8 cellular contexts compared by ENCODE assay signal in genomic region chr16:642189-643049, GRCh38. TPM values are rescaled to one million over a fixed set of nuclear protein-coding genes. Genes with fewer than 3 reads are reported as not detected.
DNase-seq lines count a peak whose midpoint lies in the region; ATAC-seq and TF ChIP-seq lines count a peak whose summit lies in the region.

No MANE protein-coding gene starts in this region.

- TF ChIP-seq CTCF in activated CD8-positive, alpha-beta T cell treated with anti-CD3 and anti-CD28 coated beads for 36 hours (IDR thresholded peaks at IDR 0.05) = no peak
- no peak for TF ChIP-seq CTCF in fibroblast of pulmonary artery (IDR thresholded peaks at IDR 0.05; ENCODE audit: low read length, missing control alignments)

- no peaks in the 10 kb centered on the region for H3K36me3 ChIP-seq in neuron (ENCODE audit: insufficient read depth, low read length)

- ATAC-seq in GM21360 (IDR thresholded peaks at IDR 0.05; ENCODE audit: unreplicated experiment) (peak; percentile 32), HG03135 (IDR thresholded peaks at IDR 0.05; ENCODE audit: unreplicated experiment) (no peak)
- peak; percentile 42 for ATAC-seq in activated CD8-positive, alpha-beta T cell treated with anti-CD3 and anti-CD28 coated beads for 36 hours

- intact Hi-C loops in activated CD8-positive, alpha-beta T cell treated with anti-CD3 and anti-CD28 coated beads for 36 hours (cut with micrococcal nuclease) = no loop called here

- H3K4me3 Mint-ChIP-seq in activated CD8-positive, alpha-beta T cell treated with anti-CD3 and anti-CD28 coated beads for 36 hours = peak overlapping the region; percentile 78

- CTCF ChIA-PET in activated CD8-positive, alpha-beta T cell treated with anti-CD3 and anti-CD28 coated beads for 36 hours (lab: Charles Lee) = no interaction called here

- no peaks in the 10 kb centered on the region for H3K27me3 ChIP-seq in neuron (ENCODE audit: insufficient read depth, low read length)

- no peaks in the 10 kb centered on the region for H3K9me3 Mint-ChIP-seq in activated CD8-positive, alpha-beta T cell treated with anti-CD3 and anti-CD28 coated beads for 36 hours

- H3K9me3 ChIP-seq in neuron (ENCODE audit: low read length) = no peaks in the 10 kb centered on the region

- H2AFZ ChIP-seq in neuron (ENCODE audit: low read depth, low read length) = peak overlapping the region; percentile 62

- POLR2A ChIA-PET in activated CD8-positive, alpha-beta T cell treated with anti-CD3 and anti-CD28 coated beads for 36 hours (lab: Charles Lee) = interaction anchor here (0.6 to 1.5 kb wide), 4 partner anchors 9 to 80 kb away, joined by 3 to 5 read pairs (median 3); no protein-coding TSS in a partner anchor

- H3K27ac Mint-ChIP-seq in activated CD8-positive, alpha-beta T cell treated with anti-CD3 and anti-CD28 coated beads for 36 hours = peak overlapping the region; percentile 48

- peaks cover 26% of the 10 kb centered on the region for H3K4me1 ChIP-seq in neuron (ENCODE audit: insufficient read depth, low read length)

- peaks cover 7% of the 10 kb centered on the region for H3K36me3 Mint-ChIP-seq in activated CD8-positive, alpha-beta T cell treated with anti-CD3 and anti-CD28 coated beads for 36 hours (ENCODE audit: low read depth)

- DNase-seq in DMS53 (lab: John Stamatoyannopoulos, UW) = peak; percentile 82
- DNase-seq in activated CD8-positive, alpha-beta T cell treated with anti-CD3 and anti-CD28 coated beads for 36 hours = peak; percentile 47
- DNase-seq in fibroblast of pulmonary artery (ENCODE audit: low read depth) = no peak
- DNase-seq in NCI-H446 treated with DMSO at 0.1 percent for 48 hours (lab: John Stamatoyannopoulos, UW) = no peak

- H3K4me1 Mint-ChIP-seq in activated CD8-positive, alpha-beta T cell treated with anti-CD3 and anti-CD28 coated beads for 36 hours (ENCODE audit: low read depth) = peaks cover 19% of the 10 kb centered on the region

- no peak for TF ChIP-seq EP300 in Ishikawa (IDR thresholded peaks at IDR 0.05; ENCODE audit: borderline replicate concordance)

- no peak for TF ChIP-seq RAD21 in Ishikawa (IDR thresholded peaks at IDR 0.05; ENCODE audit: low read depth)

- H3K27me3 Mint-ChIP-seq in activated CD8-positive, alpha-beta T cell treated with anti-CD3 and anti-CD28 coated beads for 36 hours = no peaks in the 10 kb centered on the region

- H3K4me3 ChIP-seq in fibroblast of pulmonary artery (replicated peaks; ENCODE audit: low read depth, low read length) = peak overlapping the region; percentile 70
- H3K4me3 ChIP-seq in neuron (ENCODE audit: low read length) = peak overlapping the region; percentile 66

TF ChIP-seq in Ishikawa, 13 proteins besides CTCF, POLR2A, EP300 and RAD21:
- TF ChIP-seq MAX (IDR thresholded peaks at IDR 0.05) (peak; percentile 94), TCF12 (IDR thresholded peaks at IDR 0.05; ENCODE audit: low read depth) (no peak; the same call in none of the 2 replicates), CREB1 (IDR thresholded peaks at IDR 0.05; ENCODE audit: low read depth) (no peak), NFIC (IDR thresholded peaks at IDR 0.05) (no peak), TEAD4 (IDR thresholded peaks at IDR 0.05) (0 out of 2 replicates have a peak, but pooled peaks have one; percentile 15), ZBTB7A (IDR thresholded peaks at IDR 0.05; ENCODE audit: low read depth) (no peak), YY1 (IDR thresholded peaks at IDR 0.05; ENCODE audit: low read depth) (peak; percentile 16; the same call in 1 of the 2 replicates), FOXM1 (IDR thresholded peaks at IDR 0.05; ENCODE audit: borderline replicate concordance, low read depth) (no peak), CEBPB (IDR thresholded peaks at IDR 0.05) (no peak), USF1 (IDR thresholded peaks at IDR 0.05) (peak; percentile 88), EGR1 (IDR thresholded peaks at IDR 0.05) (no peak), TAF1 (IDR thresholded peaks at IDR 0.05; ENCODE audit: low read depth) (no peak), REST (IDR thresholded peaks at IDR 0.05; ENCODE audit: low read depth) (no peak)

RNA-seq across cellular contexts. Expression of gene MCRIP2, which starts 0.8 kb away (rescaled TPM):
- 10 to 100 TPM; 60.7 to 62.7 TPM for total RNA-seq in activated CD8-positive, alpha-beta T cell treated with anti-CD3 and anti-CD28 coated beads for 36 hours

RNA-seq across cellular contexts. Expression of gene METTL26, which starts 6.3 kb away (rescaled TPM):
- 100 to 1,000 TPM; 119 to 133 TPM for total RNA-seq in activated CD8-positive, alpha-beta T cell treated with anti-CD3 and anti-CD28 coated beads for 36 hours

RNA-seq across cellular contexts. Expression of gene WDR90, which starts 6.7 kb away (rescaled TPM):
- total RNA-seq in activated CD8-positive, alpha-beta T cell treated with anti-CD3 and anti-CD28 coated beads for 36 hours = 10 to 100 TPM; 89.6 to 90.7 TPM

RNA-seq across cellular contexts. Expression of gene WFIKKN1, which starts 11.6 kb away (rescaled TPM):
- total RNA-seq in activated CD8-positive, alpha-beta T cell treated with anti-CD3 and anti-CD28 coated beads for 36 hours = under 1 TPM in 1 of 2 experiments, not detected in 1; 0.25 TPM

RNA-seq across cellular contexts. Expression of gene RHOT2, which starts 25.5 kb away (rescaled TPM):
- total RNA-seq in activated CD8-positive, alpha-beta T cell treated with anti-CD3 and anti-CD28 coated beads for 36 hours = 100 to 1,000 TPM; 110 TPM

Comparison
In these comparisons a context has a peak if more than half of its experiments do, and no peak if none do; other contexts are left out.
1. DNase-seq: peak in DMS53 (single experiment) and activated CD8-positive, alpha-beta T cell treated with anti-CD3 and anti-CD28 coated beads for 36 hours (single experiment); none in fibroblast of pulmonary artery (single experiment) and NCI-H446 treated with DMSO at 0.1 percent for 48 hours (single experiment).